8 cellular contexts compared by ENCODE assay signal in the genomic region with DNA sequence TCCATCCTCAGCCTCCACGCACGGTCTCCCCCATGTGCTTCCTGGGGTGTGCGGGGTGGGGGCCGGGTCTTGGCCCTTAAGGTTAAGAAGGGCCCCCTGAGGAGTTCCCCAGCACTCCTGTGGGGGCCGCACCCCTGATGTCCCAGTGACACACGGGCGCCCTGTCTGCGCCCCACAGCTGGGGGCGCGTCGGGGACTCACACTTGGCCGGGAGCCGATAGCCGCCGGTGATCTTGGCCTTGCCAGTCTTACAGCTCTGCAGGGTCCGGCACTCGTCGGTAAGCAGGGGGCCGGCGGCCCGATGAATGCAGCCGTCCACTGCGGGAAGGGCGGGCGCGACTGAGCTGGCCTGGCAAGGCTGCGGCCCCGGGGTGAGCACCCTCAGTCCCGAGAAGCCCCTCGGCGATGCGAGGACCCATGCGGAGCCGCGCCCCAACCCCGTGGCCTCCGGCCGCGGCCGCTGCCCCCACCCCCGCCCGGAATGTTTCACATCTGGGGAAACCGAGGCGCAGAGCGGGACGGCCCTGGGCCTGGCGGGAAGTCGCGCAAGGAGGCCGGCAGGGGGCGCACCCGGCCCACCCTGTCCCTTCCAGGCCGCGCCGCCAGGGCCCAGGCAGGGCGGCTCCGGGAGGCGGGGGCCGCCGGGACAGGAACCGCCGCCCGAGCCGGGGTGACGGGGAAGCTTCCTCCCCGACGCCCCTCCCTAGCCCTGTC. TPM values are rescaled to one million over a fixed set of nuclear protein-coding genes. Genes with fewer than 3 reads are reported as not detected.
A peak's percentile ranks its signal among the peaks of the same experiment; 100 is the strongest.
DNase-seq lines count a peak whose midpoint lies in the region; ATAC-seq and TF ChIP-seq lines count a peak whose summit lies in the region.

No MANE protein-coding gene starts in this region.

- no peak overlapping the region for H3K27ac ChIP-seq in A673 (ENCODE audit: low read depth, low read length, poor library complexity, severe bottlenecking)
- peak overlapping the region in 2 of 4 donors; percentile 39 to 51 for H3K27ac ChIP-seq in gastrocnemius medialis

- peak; percentile 91 for DNase-seq in A673 (ENCODE audit: low spot score)
- peak; percentile 59 for DNase-seq in T-helper 22 cell (ENCODE audit: low read depth)
- DNase-seq in astrocyte of the cerebellum (ENCODE audit: low read depth), result peak; percentile 23
- DNase-seq in hypothalamus (lab: John Stamatoyannopoulos, UW), result peak in 44 of 51 donors; percentile 7 to 82 (median 41)
- DNase-seq in gastrocnemius medialis, result no peak
- no peak for DNase-seq in SK-N-DZ (ENCODE audit: low spot score)

- intact Hi-C loops in A673 (cut with micrococcal nuclease; ENCODE audit: unreplicated experiment) (loop anchor here (1.0 kb wide), 1 partner anchor 148 kb away; no protein-coding TSS in a partner anchor), gastrocnemius medialis (cut with DNase I; ENCODE audit: low total_unique reads) (loop anchor here (1.0 kb wide), 1 partner anchor 148 kb away; no protein-coding TSS in a partner anchor)

- H3K9me3 ChIP-seq in A673 (ENCODE audit: low read depth, low read length, poor library complexity, severe bottlenecking) (no peaks in the 10 kb centered on the region), gastrocnemius medialis (no peaks in the 10 kb centered on the region)

- peaks cover 50% of the 10 kb centered on the region for H3K4me1 ChIP-seq in A673 (ENCODE audit: insufficient read depth, low read length, poor library complexity, severe bottlenecking)
- H3K4me1 ChIP-seq in gastrocnemius medialis, result peaks cover 18 to 23% of the 10 kb centered on the region in 2 donors

- no peak for TF ChIP-seq POLR2A in gastrocnemius medialis (IDR thresholded peaks at IDR 0.05)

- in situ Hi-C loops in astrocyte of the cerebellum (cut with HindIII; ENCODE audit: low sequenced_read_pairs) (loop anchor here (5.0 to 10.0 kb wide), 3 partner anchors 75 to 162 kb away; no protein-coding TSS in a partner anchor), gastrocnemius medialis (cut with MboI; ENCODE audit: low sequenced_read_pairs in 4 of 4) (loop anchor here in 2 of 4 donors (5.0 kb wide), 1 partner anchor 147 kb away; no protein-coding TSS in a partner anchor)

- peak overlapping the region; percentile 41 for H3K4me3 ChIP-seq in A673 (ENCODE audit: low read depth, low read length, poor library complexity, severe bottlenecking)
- peak overlapping the region; percentile 26 for H3K4me3 ChIP-seq in astrocyte of the cerebellum (ENCODE audit: low read depth, low read length)
- peak overlapping the region; percentile 7 to 41 (median 33) for H3K4me3 ChIP-seq in gastrocnemius medialis

- no peaks in the 10 kb centered on the region for H3K27me3 ChIP-seq in A673 (replicated peaks; ENCODE audit: insufficient read depth, low read depth, low read length, poor library complexity)
- H3K27me3 ChIP-seq in gastrocnemius medialis, result no peaks in the 10 kb centered on the region

- peak; percentile 63 for ATAC-seq in GM19463 (IDR thresholded peaks at IDR 0.05; ENCODE audit: unreplicated experiment)
- peak; percentile 74 to 78 for ATAC-seq in gastrocnemius medialis
- no peak for ATAC-seq in GM21360 (IDR thresholded peaks at IDR 0.05; ENCODE audit: unreplicated experiment)

- TF ChIP-seq CTCF in A673 (conservative IDR thresholded peaks at IDR 0.05; ENCODE audit: low read depth, low read length) (peak; percentile 75), astrocyte of the cerebellum (IDR thresholded peaks at IDR 0.05; ENCODE audit: low read depth, low read length, missing control alignments) (peak; percentile 52), gastrocnemius medialis (IDR thresholded peaks at IDR 0.05 in 4 of 5, conservative IDR thresholded peaks at IDR 0.05 in 1 of 5) (peak; percentile 71 to 94 (median 92))

- peaks cover 23% of the 10 kb centered on the region for H3K36me3 ChIP-seq in A673 (ENCODE audit: insufficient read depth, low read length, poor library complexity, severe bottlenecking)
- peaks cover 0 to 28% of the 10 kb centered on the region in 2 donors for H3K36me3 ChIP-seq in gastrocnemius medialis

- CTCF ChIA-PET in A673 (lab: Charles Lee), result interaction anchor here (0.6 to 2.1 kb wide), 14 partner anchors 16 to 355 kb away, joined by 3 to 12 read pairs (median 4); no protein-coding TSS in a partner anchor

- POLR2A ChIA-PET in A673 (lab: Charles Lee; ENCODE audit: low non-redundant PET), result no interaction called here

- BruUV-seq in A673 (replicated peaks; lab: Mats Ljungman, UMichigan), result no TSS peak

RNA-seq across cellular contexts. Expression of a gene that starts 13.9 kb away (rescaled TPM):
- total RNA-seq in A673 (2021) (136 and 140 TPM in 2 replicates), gastrocnemius medialis (10 to 100 TPM; 48.0 to 70.3 (median 59.5) TPM)
- polyA plus RNA-seq in SK-N-DZ (2014; cell fraction: cytosol; rRNA removed), result 59.8 and 70.2 TPM in 2 replicates
- 160 and 166 TPM in 2 replicates for polyA plus RNA-seq in SK-N-DZ (2014; cell fraction: nucleus; rRNA removed)

RNA-seq across cellular contexts. Expression of a gene that starts 25.8 kb away (rescaled TPM):
- total RNA-seq in A673 (2021) (615 and 652 TPM in 2 replicates), gastrocnemius medialis (1,000 to 10,000 TPM in 2 of 4 donors, 100 to 1,000 TPM in 2; 812 to 1,326 (median 983) TPM)
- 990 and 1,061 TPM in 2 replicates for polyA plus RNA-seq in SK-N-DZ (2014; cell fraction: cytosol; rRNA removed)
- polyA plus RNA-seq in SK-N-DZ (2014; cell fraction: nucleus; rRNA removed), result 814 and 955 TPM in 2 replicates

RNA-seq across cellular contexts. Expression of a gene that starts 35.5 kb away (rescaled TPM):
- total RNA-seq in A673 (2021), result 0.45 and 1.9 TPM in 2 replicates
- total RNA-seq in gastrocnemius medialis, result not detected
- 1.1 and 2.5 TPM in 2 replicates for polyA plus RNA-seq in SK-N-DZ (2014; cell fraction: cytosol; rRNA removed)
- polyA plus RNA-seq in SK-N-DZ (2014; cell fraction: nucleus; rRNA removed), result 0.72 and 1.4 TPM in 2 replicates

Comparison
In these comparisons a context has a peak if more than half of its experiments do, and no peak if none do; other contexts are left out.
1. DNase-seq: peak in A673 (single experiment), T-helper 22 cell (single experiment), astrocyte of the cerebellum (single experiment) and hypothalamus (44 of 51); none in gastrocnemius medialis (0 of 2) and SK-N-DZ (single experiment).
2. Peak in every context shown above with its lines, with median percentiles within 50 percentile points of each other: H3K4me3 ChIP-seq and CTCF ChIP-seq.